8 cellular contexts compared by ENCODE assay signal in the genomic region with DNA sequence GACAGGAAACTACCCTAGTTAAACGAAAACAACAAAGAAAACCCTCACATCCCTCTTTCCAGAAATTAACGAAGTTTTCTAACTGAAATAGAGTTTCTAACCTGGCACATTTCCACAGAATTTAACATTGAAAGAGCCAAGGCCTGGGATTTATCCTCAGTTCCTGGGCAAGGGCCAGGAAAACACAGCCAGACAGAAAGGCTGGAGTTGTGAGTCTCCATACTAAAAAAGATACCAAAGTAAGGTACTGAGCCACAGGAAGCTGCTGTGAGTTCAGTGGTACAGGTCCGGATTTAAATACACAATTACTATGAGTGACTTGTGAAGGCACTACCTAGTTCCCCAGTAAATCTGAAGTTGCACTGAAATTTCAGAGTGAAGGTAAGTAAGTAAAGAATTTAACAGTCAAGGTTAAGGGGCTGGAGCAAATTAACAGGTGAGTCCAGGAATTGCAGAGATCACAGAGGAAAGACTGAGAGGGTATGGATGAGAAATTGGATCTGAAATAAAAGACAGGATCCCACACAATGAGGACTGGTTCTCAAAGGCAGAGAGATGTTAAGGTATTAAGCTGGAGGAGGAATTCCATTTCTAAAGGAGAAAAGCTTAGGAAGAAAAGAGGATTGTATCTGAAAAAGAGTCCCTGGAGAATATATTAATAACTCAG. TPM values are rescaled to one million over a fixed set of nuclear protein-coding genes. Genes with fewer than 3 reads are reported as not detected.
DNase-seq lines count a peak whose midpoint lies in the region; FAIRE-seq and TF ChIP-seq lines count a peak whose summit lies in the region.

No MANE protein-coding gene starts in this region.

- peak in 1 of 2 donors; percentile 80 for DNase-seq in cardiac muscle cell (ENCODE audit: low read depth in 1 of 2, low spot score in 1 of 2)
- DNase-seq in cardiac septum (ENCODE audit: low spot score) = no peak
- peak; percentile 47 for DNase-seq in astrocyte of the spinal cord (ENCODE audit: low read depth, low spot score)
- DNase-seq in kidney glomerular epithelial cell (lab: John Stamatoyannopoulos, UW) = peak; percentile 44
- DNase-seq in HPDE6-E6E7 (ENCODE audit: extremely low spot score) = no peak
- no peak for DNase-seq in COLO829 (ENCODE audit: low spot score)
- DNase-seq in frontal cortex (ENCODE audit: low spot score in 2 of 2) = no peak

- TF ChIP-seq CTCF in cardiac muscle cell (IDR thresholded peaks at IDR 0.05; ENCODE audit: low read depth, low read length) (no peak), astrocyte of the spinal cord (IDR thresholded peaks at IDR 0.05; ENCODE audit: low read depth, low read length) (no peak)

- peak overlapping the region; percentile 73 for H3K4me3 ChIP-seq in cardiac muscle cell
- peak overlapping the region; percentile 70 for H3K4me3 ChIP-seq in astrocyte of the spinal cord (ENCODE audit: low read depth, low read length)
- peak overlapping the region; percentile 63 to 86 for H3K4me3 ChIP-seq in stomach smooth muscle (ENCODE audit: low read length in 2 of 2)

- intact Hi-C loops in cardiac septum (cut with DNase I) = loop anchor here (1.0 kb wide), 1 partner anchor 20 kb away; no protein-coding TSS in a partner anchor

- H3K9me3 ChIP-seq in cardiac muscle cell (ENCODE audit: low read depth) (no peaks in the 10 kb centered on the region), stomach smooth muscle (ENCODE audit: control insufficient read depth in 2 of 2, low read length in 2 of 2) (no peaks in the 10 kb centered on the region)

- H3K9ac ChIP-seq in stomach smooth muscle (ENCODE audit: low read length in 2 of 2) = peak overlapping the region; percentile 84

- H3K27me3 ChIP-seq in cardiac muscle cell = peaks cover 3% of the 10 kb centered on the region
- no peaks in the 10 kb centered on the region for H3K27me3 ChIP-seq in stomach smooth muscle (ENCODE audit: control insufficient read depth in 1 of 2, insufficient read depth in 2 of 2, low read length in 2 of 2)

- FAIRE-seq in frontal cortex (lab: Jason Lieb, UNC) = no peak

- in situ Hi-C loops in astrocyte of the spinal cord (cut with HindIII; ENCODE audit: low sequenced_read_pairs) = no loop called here

- no peaks in the 10 kb centered on the region for H3K36me3 ChIP-seq in cardiac muscle cell
- H3K36me3 ChIP-seq in stomach smooth muscle (ENCODE audit: control insufficient read depth in 2 of 2, insufficient read depth in 2 of 2, low read length in 2 of 2) = peaks cover 0 to 2% of the 10 kb centered on the region in 2 donors

- H3K27ac ChIP-seq in cardiac muscle cell (peak overlapping the region; percentile 99), stomach smooth muscle (ENCODE audit: low read length) (peak overlapping the region; percentile 92)

- peaks cover 35% of the 10 kb centered on the region for H3K4me1 ChIP-seq in cardiac muscle cell (ENCODE audit: low read depth)
- H3K4me1 ChIP-seq in stomach smooth muscle (ENCODE audit: control insufficient read depth, insufficient read depth, low read length) = peaks cover 48% of the 10 kb centered on the region

RNA-seq across cellular contexts. Expression of a gene that starts 0.9 kb away (rescaled TPM):
- total RNA-seq in cardiac muscle cell (33.4 and 39.2 TPM in 2 replicates), cardiac septum (25.6 TPM), frontal cortex (17.1 TPM)
- 46.4 and 59.0 TPM in 2 replicates for polyA plus RNA-seq in cardiac muscle cell

RNA-seq across cellular contexts. Expression of a gene that starts 7.5 kb away (rescaled TPM):
- 4.3 and 5.7 TPM in 2 replicates for total RNA-seq in cardiac muscle cell
- 2.7 and 5.4 TPM in 2 replicates for polyA plus RNA-seq in cardiac muscle cell
- total RNA-seq in cardiac septum = 2.9 TPM
- 1.6 TPM for total RNA-seq in frontal cortex

RNA-seq across cellular contexts. Expression of a gene that starts 7.6 kb away (rescaled TPM):
- total RNA-seq in cardiac muscle cell (20.6 and 43.4 TPM in 2 replicates), cardiac septum (36.8 TPM), frontal cortex (14.7 TPM)
- polyA plus RNA-seq in cardiac muscle cell = 65.1 and 88.2 TPM in 2 replicates

RNA-seq across cellular contexts. Expression of a gene that starts 29.6 kb away (rescaled TPM):
- 282 and 329 TPM in 2 replicates for total RNA-seq in cardiac muscle cell
- 272 and 289 TPM in 2 replicates for polyA plus RNA-seq in cardiac muscle cell
- 74.2 TPM for total RNA-seq in cardiac septum
- total RNA-seq in frontal cortex = 81.1 TPM

RNA-seq across cellular contexts. Expression of a gene that starts 38.4 kb away (rescaled TPM):
- total RNA-seq in cardiac muscle cell = 28.2 and 28.4 TPM in 2 replicates
- polyA plus RNA-seq in cardiac muscle cell = 42.3 and 50.1 TPM in 2 replicates
- 17.4 TPM for total RNA-seq in cardiac septum
- total RNA-seq in frontal cortex = 35.5 TPM

Comparison
In these comparisons a context has a peak if more than half of its experiments do, and no peak if none do; other contexts are left out.
1. DNase-seq: peak in astrocyte of the spinal cord (single experiment) and kidney glomerular epithelial cell (single experiment); none in cardiac septum (single experiment), HPDE6-E6E7 (single experiment), COLO829 (single experiment) and frontal cortex (0 of 2).
2. Peak in every context shown above with its lines, with median percentiles within 50 percentile points of each other: H3K4me3 ChIP-seq.